1 cellular context compared by ENCODE assay signal in the genomic region with DNA sequence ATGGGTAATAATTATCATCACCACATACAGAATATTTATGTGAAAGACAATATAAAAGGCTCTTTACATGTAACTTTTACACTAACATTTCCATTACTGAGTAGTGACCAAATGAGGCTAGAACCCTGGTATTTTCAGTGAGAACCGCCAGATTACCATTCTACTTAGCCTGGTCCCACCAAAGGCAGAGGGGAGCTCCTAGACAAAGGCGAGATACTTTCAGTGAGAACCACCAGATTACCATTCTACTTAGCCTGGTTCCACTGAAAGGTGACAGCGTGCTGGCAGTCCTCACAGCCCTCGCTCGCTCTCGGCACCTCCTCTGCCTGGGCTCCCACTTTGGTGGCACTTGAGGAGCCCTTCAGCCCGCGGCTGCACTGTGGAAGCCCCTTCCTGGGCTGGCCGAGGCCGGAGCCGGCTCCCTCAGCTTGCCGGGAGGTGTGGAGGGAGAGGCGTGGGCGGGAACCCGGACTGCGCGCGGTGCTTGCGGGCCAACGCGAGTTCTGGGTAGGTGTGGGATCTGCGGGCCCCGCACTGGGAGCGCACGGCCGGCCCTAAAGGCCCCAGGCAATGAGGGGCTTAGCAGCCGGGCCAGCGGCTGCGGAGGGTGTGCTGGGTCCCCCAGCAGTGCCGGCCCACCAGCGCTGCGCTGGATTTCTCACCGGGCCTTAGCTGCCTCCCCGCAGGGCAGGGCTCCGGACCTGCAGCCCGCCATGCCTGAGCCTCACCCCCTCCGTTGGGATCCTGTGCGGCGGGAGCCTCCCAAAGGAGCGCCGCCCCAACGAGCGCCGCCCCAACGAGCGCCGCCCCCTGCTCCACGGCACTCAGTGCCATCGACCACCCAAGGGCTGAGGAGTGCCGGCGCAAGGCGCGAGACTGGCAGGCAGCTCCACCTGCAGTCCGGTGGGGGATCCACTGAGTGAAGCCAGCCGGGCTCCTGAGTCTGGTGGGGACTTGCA.
TF ChIP-seq lines count a peak whose summit lies in the region.

No MANE protein-coding gene starts in this region.

TF ChIP-seq in H1, 55 proteins besides CTCF, POLR2A, EP300 and RAD21:
- TF ChIP-seq GABPA (IDR thresholded peaks at IDR 0.05; ENCODE audit: borderline replicate concordance, insufficient read depth, low read length) (no peak), CEBPB (IDR thresholded peaks at IDR 0.05; ENCODE audit: low read depth, low read length) (no peak), ASH2L (IDR thresholded peaks at IDR 0.05; ENCODE audit: low read length) (no peak), SAP30 (IDR thresholded peaks at IDR 0.05; ENCODE audit: insufficient read depth, insufficient replicate concordance, low read length) (no peak), USF2 (IDR thresholded peaks at IDR 0.05; ENCODE audit: low read length) (no peak), KDM4A (IDR thresholded peaks at IDR 0.05; ENCODE audit: low read depth, low read length, severe bottlenecking) (no peak), ZNF274 (IDR thresholded peaks at IDR 0.05; ENCODE audit: borderline replicate concordance, extremely low read depth, low read length) (no peak), SIN3A (conservative IDR thresholded peaks at IDR 0.05 in 1 of 2, IDR thresholded peaks at IDR 0.05 in 1 of 2; ENCODE audit: low read depth in 1 of 2, low read length in 2 of 2) (no peak), BACH1 (IDR thresholded peaks at IDR 0.05; ENCODE audit: low read length) (no peak), CBX5 (IDR thresholded peaks at IDR 0.05; ENCODE audit: low read depth, low read length) (no peak), GTF2F1 (IDR thresholded peaks at IDR 0.05; ENCODE audit: borderline replicate concordance, low read depth, low read length) (no peak), TCF12 (IDR thresholded peaks at IDR 0.05; ENCODE audit: low read depth, low read length) (no peak), SIX5 (IDR thresholded peaks at IDR 0.05; ENCODE audit: low read depth, low read length) (no peak)
